Comparison of ENCODE assay signal across 26 cellular contexts in genomic region chr20:43723194-43723593, GRCh38. TPM values are rescaled to one million over a fixed set of nuclear protein-coding genes. Genes with fewer than 3 reads are reported as not detected.
"Had no signal": no experiment of that assay in that cellular context is flagged by ENCODE, and none has a peak within 500 bp of the region (broad histone marks: within the 10 kb centered on the region; RNA-seq: fewer than 3 reads in every experiment).

No MANE protein-coding gene starts in this region.

- H3K27ac ChIP-seq: gastrocnemius medialis, neutrophil, ovary, psoas muscle, right atrium auricular region, tibial nerve had no signal

- H3K9me3 ChIP-seq: gastrocnemius medialis, neutrophil, ovary, psoas muscle, right atrium auricular region, tibial nerve had no signal

- H3K27me3 Mint-ChIP-seq: activated naive CD4-positive, alpha-beta T cell treated with anti-CD3 and anti-CD28 coated beads, Interleukin-2, amount 10 ng/mL, durations not matched to agents 7 days and 5 days; brain; stimulated activated naive CD8-positive, alpha-beta T cell treated with anti-CD3 and anti-CD28 coated beads, Interleukin-15, amount 100 ng/mL, for 72 hours had no signal

- H3K4me3 Mint-ChIP-seq: activated naive CD4-positive, alpha-beta T cell treated with anti-CD3 and anti-CD28 coated beads, Interleukin-2, amount 10 ng/mL, durations not matched to agents 7 days and 5 days; brain; nephron; stimulated activated effector memory CD8-positive, alpha-beta T cell treated with anti-CD3 and anti-CD28 coated beads, Interleukin-12 subunit alpha, Interleukin-12 subunit beta, amount 100 ng/mL, for 72 hours; T-helper 1 cell treated with Interleukin-12 subunit alpha and Interleukin-12 subunit beta and Interleukin-4 antibody, amounts not matched to agents 30 μg/mL and 1 μg/mL, for 36 hours had no signal

- H3K36me3 ChIP-seq: gastrocnemius medialis, neutrophil, ovary, right atrium auricular region, tibial nerve had no signal

- DNase-seq: activated CD4-positive, alpha-beta T cell treated with anti-CD3 and anti-CD28 coated beads for 4 hours; activated CD4-positive, alpha-beta T cell treated with anti-CD3 and anti-CD28 coated beads, Interleukin-2, amount 50 U/mL, for 48 hours; activated CD4-positive, CD25-positive, alpha-beta regulatory T cell; activated effector memory CD4-positive, alpha-beta T cell treated with Interleukin-2 at 50 U/mL for 16 hours; activated naive CD4-positive, alpha-beta T cell treated with anti-CD3 and anti-CD28 coated beads, Interleukin-2, amount 10 ng/mL, durations not matched to agents 7 days and 5 days; activated T-cell treated with anti-CD3 and anti-CD28 coated beads, Interleukin-2, amount 50 U/mL, for 72 hours; gastrocnemius medialis; left cardiac atrium; midbrain; ovary; psoas muscle; stimulated activated naive CD8-positive, alpha-beta T cell treated with anti-CD3 and anti-CD28 coated beads, Interleukin-15, amount 100 ng/mL, for 72 hours had no signal

- H3K4me3 ChIP-seq: gastrocnemius medialis, ovary, psoas muscle, right atrium auricular region, tibial nerve had no signal

- ATAC-seq: activated T-cell treated with anti-CD3 and anti-CD28 coated beads, Interleukin-2, amount 50 U/mL, for 72 hours; gastrocnemius medialis; left cardiac atrium; psoas muscle; stimulated activated effector memory CD8-positive, alpha-beta T cell treated with anti-CD3 and anti-CD28 coated beads, Interleukin-12 subunit alpha, Interleukin-12 subunit beta, amount 100 ng/mL, for 72 hours; stimulated activated naive CD8-positive, alpha-beta T cell treated with anti-CD3 and anti-CD28 coated beads, Interleukin-15, amount 100 ng/mL, for 72 hours had no signal

- H3K27ac Mint-ChIP-seq: brain; nephron; stimulated activated effector memory CD8-positive, alpha-beta T cell treated with anti-CD3 and anti-CD28 coated beads, Interleukin-12 subunit alpha, Interleukin-12 subunit beta, amount 100 ng/mL, for 72 hours; stimulated activated naive CD8-positive, alpha-beta T cell treated with anti-CD3 and anti-CD28 coated beads, Interleukin-15, amount 100 ng/mL, for 72 hours had no signal

- H3K4me1 ChIP-seq: gastrocnemius medialis, psoas muscle, right atrium auricular region, tibial nerve had no signal

- H3K27me3 ChIP-seq: gastrocnemius medialis, neutrophil, ovary, right atrium auricular region, tibial nerve had no signal

- H3K4me1 Mint-ChIP-seq: brain, nephron had no signal

- H3K9me3 Mint-ChIP-seq: activated naive CD4-positive, alpha-beta T cell treated with anti-CD3 and anti-CD28 coated beads, Interleukin-2, amount 10 ng/mL, durations not matched to agents 7 days and 5 days; nephron had no signal

- H3K36me3 Mint-ChIP-seq: brain; stimulated activated effector memory CD8-positive, alpha-beta T cell treated with anti-CD3 and anti-CD28 coated beads, Interleukin-12 subunit alpha, Interleukin-12 subunit beta, amount 100 ng/mL, for 72 hours had no signal

RNA-seq across cellular contexts. Expression of gene GTSF1L, which starts 3.6 kb away (rescaled TPM):
- total RNA-seq: activated T-cell treated with anti-CD3 and anti-CD28 coated beads, Interleukin-2, amount 50 U/mL, for 72 hours; aorta; cardiac septum; chondrocyte; epithelial cell of proximal tubule; gastrocnemius medialis; left cardiac atrium; liver; ovary; psoas muscle; right atrium auricular region; tibial nerve; urinary bladder had no signal
- polyA plus RNA-seq: adipose tissue, aorta, liver, ovary, psoas muscle, urinary bladder had no signal

RNA-seq across cellular contexts. Expression of gene MYBL2, which starts 56.3 kb away (rescaled TPM):
- total RNA-seq: right atrium auricular region, tibial nerve had no signal
